Comparison of ENCODE assay signal across 16 cellular contexts in genomic region chr7:38880454-38880853, GRCh38.
"Had no signal": no experiment of that assay in that cellular context is flagged by ENCODE, and none has a peak within 500 bp of the region (broad histone marks: within the 10 kb centered on the region; RNA-seq: fewer than 3 reads in every experiment).

No MANE protein-coding gene starts in this region.

- H3K36me3 ChIP-seq: colonic mucosa, gastroesophageal sphincter, vagina had no signal

- H3K4me3 Mint-ChIP-seq: activated CD4-positive, alpha-beta memory T cell treated with anti-CD3 and anti-CD28 coated beads, Interleukin-2, amount 10 ng/mL, durations not matched to agents 7 days and 5 days; T-helper 2 cell treated with Interferon-gamma antibody and Interleukin-4, amounts not matched to agents 5 μg/mL and 100 μg/mL, for 36 hours had no signal

- H2AFZ ChIP-seq: hepatocyte had no signal

- H3K4me1 ChIP-seq: colonic mucosa, gastroesophageal sphincter, vagina had no signal

- H3K4me2 ChIP-seq: hepatocyte had no signal

- H3K27me3 ChIP-seq: colonic mucosa, gastroesophageal sphincter, hepatocyte, stomach, tibial nerve, vagina had no signal

- H3K9me3 Mint-ChIP-seq: T-helper 2 cell treated with Interferon-gamma antibody and Interleukin-4, amounts not matched to agents 5 μg/mL and 100 μg/mL, for 36 hours had no signal

- DNase-seq: activated CD4-positive, alpha-beta memory T cell treated with anti-CD3 and anti-CD28 coated beads, Interleukin-2, amount 10 ng/mL, durations not matched to agents 7 days and 5 days; activated CD8-positive, alpha-beta memory T cell treated with anti-CD3 and anti-CD28 coated beads, Interleukin-2, amount 50 U/mL, for 4 hours; aorta; colonic mucosa; effector CD4-positive, alpha-beta T cell; naive thymus-derived CD8-positive, alpha-beta T cell; stimulated activated CD4-positive, alpha-beta T cell treated with anti-CD3 and anti-CD28 coated beads, Interleukin-15, amount 100 ng/mL, for 24 hours; stimulated activated CD4-positive, alpha-beta T cell treated with anti-CD3 and anti-CD28 coated beads, Interleukin-4, amount 100 ng/mL, for 24 hours; stomach; SW 1271 had no signal

- H3K27me3 Mint-ChIP-seq: activated CD4-positive, alpha-beta memory T cell treated with anti-CD3 and anti-CD28 coated beads, Interleukin-2, amount 10 ng/mL, durations not matched to agents 7 days and 5 days; naive thymus-derived CD8-positive, alpha-beta T cell had no signal

- H3K27ac ChIP-seq: colonic mucosa, gastroesophageal sphincter, hepatocyte, stomach, tibial nerve, vagina had no signal

- H3K4me3 ChIP-seq: colonic mucosa, gastroesophageal sphincter, hepatocyte, stomach, tibial nerve, vagina had no signal

- H3K9me3 ChIP-seq: colonic mucosa, gastroesophageal sphincter, stomach, tibial nerve, vagina had no signal

- ATAC-seq: gastroesophageal sphincter had no signal

- H3K27ac Mint-ChIP-seq: activated CD4-positive, alpha-beta memory T cell treated with anti-CD3 and anti-CD28 coated beads, Interleukin-2, amount 10 ng/mL, durations not matched to agents 7 days and 5 days; T-helper 2 cell treated with Interferon-gamma antibody and Interleukin-4, amounts not matched to agents 5 μg/mL and 100 μg/mL, for 36 hours had no signal

- FAIRE-seq: endothelial cell of umbilical vein had no signal
